ENCODE assay signal across 18 cellular contexts in genomic region chr1:2603521-2604155, GRCh38. TPM values are rescaled to one million over a fixed set of nuclear protein-coding genes. Genes with fewer than 3 reads are reported as not detected.
"Had no signal": no experiment of that assay in that cellular context is flagged by ENCODE, and none has a peak within 500 bp of the region (broad histone marks: within the 10 kb centered on the region; RNA-seq: fewer than 3 reads in every experiment).

No MANE protein-coding gene starts in this region.

- H3K27ac Mint-ChIP-seq: activated CD4-positive, alpha-beta memory T cell treated with anti-CD3 and anti-CD28 coated beads, Interleukin-2, amount 10 ng/mL, durations not matched to agents 7 days and 5 days; activated CD8-positive, alpha-beta memory T cell treated with anti-CD3 and anti-CD28 coated beads, Interleukin-2, amount 10 ng/mL, durations not matched to agents 7 days and 5 days; activated naive CD8-positive, alpha-beta T cell treated with anti-CD3 and anti-CD28 coated beads, Interleukin-2, amount 50 U/mL, for 24 hours had no signal

- H3K36me3 ChIP-seq: brain microvascular endothelial cell, left ventricle myocardium inferior, neural progenitor cell, ovary, thyroid gland, uterus had no signal

- ATAC-seq: activated CD8-positive, alpha-beta memory T cell treated with anti-CD3 and anti-CD28 coated beads, Interleukin-2, amount 10 ng/mL, durations not matched to agents 7 days and 5 days; activated naive CD8-positive, alpha-beta T cell treated with anti-CD3 and anti-CD28 coated beads, Interleukin-2, amount 50 U/mL, for 24 hours; sciatic nerve; stimulated activated naive B cell treated with anti-CD40 and anti-IgM and Interleukin-4, amounts not matched to agents 10 μg/mL and 1 μg/mL and 100 μg/mL, for 72 hours had no signal

- H3K4me3 Mint-ChIP-seq: activated CD4-positive, alpha-beta memory T cell treated with anti-CD3 and anti-CD28 coated beads, Interleukin-2, amount 10 ng/mL, durations not matched to agents 7 days and 5 days; activated CD8-positive, alpha-beta memory T cell treated with anti-CD3 and anti-CD28 coated beads, Interleukin-2, amount 10 ng/mL, durations not matched to agents 7 days and 5 days; activated naive CD8-positive, alpha-beta T cell treated with anti-CD3 and anti-CD28 coated beads, Interleukin-2, amount 50 U/mL, for 24 hours; central memory CD8-positive, alpha-beta T cell; neural progenitor cell; stimulated activated naive B cell treated with anti-CD40 and anti-IgM and Interleukin-4, amounts not matched to agents 10 μg/mL and 1 μg/mL and 100 μg/mL, for 72 hours had no signal

- H3K4me1 Mint-ChIP-seq: activated CD4-positive, alpha-beta memory T cell treated with anti-CD3 and anti-CD28 coated beads, Interleukin-2, amount 10 ng/mL, durations not matched to agents 7 days and 5 days; activated CD8-positive, alpha-beta memory T cell treated with anti-CD3 and anti-CD28 coated beads, Interleukin-2, amount 10 ng/mL, durations not matched to agents 7 days and 5 days; activated naive CD8-positive, alpha-beta T cell treated with anti-CD3 and anti-CD28 coated beads, Interleukin-2, amount 50 U/mL, for 24 hours; central memory CD8-positive, alpha-beta T cell; stimulated activated naive B cell treated with anti-CD40 and anti-IgM and Interleukin-4, amounts not matched to agents 10 μg/mL and 1 μg/mL and 100 μg/mL, for 72 hours had no signal

- H3K9me3 ChIP-seq: ovary, thyroid gland had no signal

- DNase-seq: activated CD4-positive, alpha-beta memory T cell treated with anti-CD3 and anti-CD28 coated beads, Interleukin-2, amount 10 ng/mL, durations not matched to agents 7 days and 5 days; activated CD4-positive, alpha-beta T cell treated with anti-CD3 and anti-CD28 coated beads for 48 hours; activated CD8-positive, alpha-beta memory T cell treated with anti-CD3 and anti-CD28 coated beads, Interleukin-2, amount 10 ng/mL, durations not matched to agents 7 days and 5 days; activated naive CD8-positive, alpha-beta T cell treated with anti-CD3 and anti-CD28 coated beads, Interleukin-2, amount 50 U/mL, for 24 hours; anterior cingulate cortex; brain microvascular endothelial cell; erythroblast; kidney glomerular epithelial cell; left ventricle myocardium inferior; mammary epithelial cell; stimulated activated naive B cell treated with anti-CD40 and anti-IgM and Interleukin-4, amounts not matched to agents 10 μg/mL and 1 μg/mL and 100 μg/mL, for 72 hours; thyroid gland; uterus had no signal

- H3K4me2 ChIP-seq: neural progenitor cell had no signal

- H3K36me3 Mint-ChIP-seq: activated CD8-positive, alpha-beta memory T cell treated with anti-CD3 and anti-CD28 coated beads, Interleukin-2, amount 10 ng/mL, durations not matched to agents 7 days and 5 days; neural progenitor cell had no signal

- H3K4me3 ChIP-seq: coronary artery, left ventricle myocardium inferior, neural progenitor cell, ovary, thyroid gland, uterus had no signal

- H3K4me1 ChIP-seq: neural progenitor cell, uterus had no signal

- H3K9ac ChIP-seq: neural progenitor cell had no signal

- H2AFZ ChIP-seq: neural progenitor cell had no signal

- H3K27me3 ChIP-seq: brain microvascular endothelial cell, ovary, thyroid gland had no signal

- H3K27ac ChIP-seq: brain microvascular endothelial cell, coronary artery, left ventricle myocardium inferior, neural progenitor cell, ovary, thyroid gland, uterus had no signal

RNA-seq across cellular contexts. Expression of gene MMEL1, which starts 29.2 kb away (rescaled TPM):
- total RNA-seq: mammary epithelial cell had no signal
- polyA plus RNA-seq: mammary epithelial cell had no signal
